ENCODE assay signal across 35 cellular contexts in the genomic region with DNA sequence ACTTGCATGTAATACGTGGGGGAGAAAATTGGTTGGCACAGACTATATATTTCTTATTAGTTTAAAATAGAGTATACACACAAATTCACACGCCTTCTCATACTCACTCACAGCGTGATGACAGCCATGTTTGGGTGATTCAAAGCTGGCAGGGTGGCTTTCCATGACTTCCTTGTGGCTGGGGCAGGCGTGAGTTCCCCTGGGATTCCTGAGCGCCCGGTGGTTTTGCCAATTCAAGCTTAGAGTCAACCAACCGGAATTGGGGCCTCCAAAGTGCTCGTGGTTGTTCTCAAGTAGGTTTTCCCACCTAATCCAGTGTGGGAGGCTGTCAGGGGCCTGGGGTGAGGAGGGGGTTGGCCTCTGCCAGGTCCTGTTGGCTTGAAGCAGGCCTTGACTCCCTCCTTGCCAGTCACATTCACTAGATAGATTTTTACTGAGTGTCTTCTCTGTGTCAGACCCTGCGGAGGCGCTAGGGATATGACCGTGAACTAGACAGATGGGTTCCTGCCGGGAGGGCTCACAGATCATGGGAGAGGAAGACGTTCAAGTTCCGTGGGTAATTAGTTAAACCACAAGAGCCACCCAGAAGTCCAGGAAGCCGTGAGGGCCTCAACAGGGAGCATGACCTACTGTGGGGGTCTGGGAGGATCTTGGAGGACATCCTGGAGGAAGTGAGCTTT. TPM values are rescaled to one million over a fixed set of nuclear protein-coding genes. Genes with fewer than 3 reads are reported as not detected.
DNase-seq lines count a peak whose midpoint lies in the region; ATAC-seq and TF ChIP-seq lines count a peak whose summit lies in the region.
"Had no signal": no experiment of that assay in that cellular context is flagged by ENCODE, and none has a peak within 500 bp of the region (broad histone marks: within the 10 kb centered on the region; RNA-seq: fewer than 3 reads in every experiment).

No MANE protein-coding gene starts in this region.

- no peaks in the 10 kb centered on the region for H3K36me3 ChIP-seq in HEK293 (ENCODE audit: control insufficient read depth in 2 of 2, insufficient read depth in 1 of 2, low read length in 2 of 2)
- H3K36me3 ChIP-seq in smooth muscle cell (ENCODE audit: low read depth): no peaks in the 10 kb centered on the region
- H3K36me3 ChIP-seq: adrenal gland, colonic mucosa, heart left ventricle, lower lobe of right lung, pancreas, suprapubic skin, uterus had no signal

- H3K27me3 ChIP-seq in smooth muscle cell (ENCODE audit: low read depth): no peaks in the 10 kb centered on the region
- H3K27me3 ChIP-seq: adrenal gland, colonic mucosa, heart left ventricle, pancreas, uterus had no signal

- DNase-seq in NOMO-1 treated with DMSO at 0.1 percent for 48 hours (lab: John Stamatoyannopoulos, UW; ENCODE audit: unreplicated experiment): peak; percentile 51
- DNase-seq in astrocyte of the spinal cord (ENCODE audit: low read depth, low spot score): peak; percentile 13
- no peak for DNase-seq in smooth muscle cell (lab: John Stamatoyannopoulos, UW; ENCODE audit: unreplicated experiment)
- DNase-seq in stimulated activated effector memory CD8-positive, alpha-beta T cell treated with anti-CD3 and anti-CD28 coated beads, Interleukin-12 subunit alpha, Interleukin-12 subunit beta, amount 100 ng/mL, for 72 hours (ENCODE audit: low spot score in 2 of 2): no peak
- DNase-seq in activated CD4-positive, alpha-beta T cell treated with anti-CD3 and anti-CD28 coated beads, Interleukin-2, amount 50 U/mL, for 4 hours: no peak
- DNase-seq in T1000 (lab: John Stamatoyannopoulos, UW): no peak
- no peak for DNase-seq in coronary artery (ENCODE audit: low spot score)
- DNase-seq: activated CD4-positive, alpha-beta T cell treated with anti-CD3 and anti-CD28 coated beads, Interleukin-2, amount 10 ng/mL, durations not matched to agents 24 days and 14 days; activated naive CD4-positive, alpha-beta T cell treated with anti-CD3 and anti-CD28 coated beads for 36 hours; activated T-cell treated with anti-CD3 and anti-CD28 coated beads, Interleukin-2, amount 50 U/mL, for 48 hours; adrenal gland; Calu3; colonic mucosa; effector memory CD4-positive, alpha-beta T cell; erythroblast; H7; heart left ventricle; IMR-90; kidney; lower lobe of right lung; NCI-H1105 treated with DMSO at 0.1 percent for 48 hours; NCI-H2029; NCI-H526 treated with DMSO at 0.1 percent for 48 hours; pancreas; retina; stimulated activated CD4-positive, alpha-beta T cell treated with anti-CD3 and anti-CD28 coated beads, Interleukin-4, amount 100 ng/mL, for 1 hour; uterus had no signal

- H3K9me3 ChIP-seq in HEK293 (ENCODE audit: control insufficient read depth, insufficient read depth, low read depth, low read length): no peaks in the 10 kb centered on the region
- H3K9me3 ChIP-seq in smooth muscle cell (replicated peaks; ENCODE audit: low read depth): no peaks in the 10 kb centered on the region
- H3K9me3 ChIP-seq: adrenal gland, colonic mucosa, heart left ventricle, lower lobe of right lung, pancreas, suprapubic skin, uterus had no signal

- H3F3A ChIP-seq in smooth muscle cell (ENCODE audit: low read depth): peaks cover 3% of the 10 kb centered on the region

- in situ Hi-C loops in astrocyte of the spinal cord (cut with HindIII; ENCODE audit: low sequenced_read_pairs): no loop called here

- WGBS in smooth muscle cell (ENCODE audit: low lambda C conversion rate): 46% methylated on average over 15 of the region's 15 CpGs

- H3K4me3 ChIP-seq in HEK293 (ENCODE audit: low read depth, low read length): no peak overlapping the region
- no peak overlapping the region for H3K4me3 ChIP-seq in astrocyte of the spinal cord (ENCODE audit: low read depth, low read length)
- no peak overlapping the region for H3K4me3 ChIP-seq in smooth muscle cell
- no peak overlapping the region for H3K4me3 ChIP-seq in coronary artery
- H3K4me3 ChIP-seq: adrenal gland, colonic mucosa, GM12878, heart left ventricle, lower lobe of right lung, pancreas, suprapubic skin, uterus had no signal

- no peak overlapping the region for H2AFZ ChIP-seq in smooth muscle cell (ENCODE audit: low read depth)

- H3K4me1 Mint-ChIP-seq in stimulated activated effector memory CD8-positive, alpha-beta T cell treated with anti-CD3 and anti-CD28 coated beads, Interleukin-12 subunit alpha, Interleukin-12 subunit beta, amount 100 ng/mL, for 72 hours: no peaks in the 10 kb centered on the region
- H3K4me1 Mint-ChIP-seq: activated CD4-positive, alpha-beta T cell treated with anti-CD3 and anti-CD28 coated beads, Interleukin-2, amount 10 ng/mL, durations not matched to agents 24 days and 14 days; stimulated activated memory B cell treated with anti-CD40 and anti-IgM and Interleukin-4, amounts not matched to agents 10 μg/mL and 1 μg/mL and 100 μg/mL, for 72 hours had no signal

- ATAC-seq in stimulated activated effector memory CD8-positive, alpha-beta T cell treated with anti-CD3 and anti-CD28 coated beads, Interleukin-12 subunit alpha, Interleukin-12 subunit beta, amount 100 ng/mL, for 72 hours: no peak
- ATAC-seq: lower lobe of right lung; natural killer cell treated with Interleukin-12 subunit alpha and Interleukin-12 subunit beta and Interleukin-15 and Interleukin-18, amount 100 ng/mL, for 72 hours; pancreas had no signal

- H3K4me2 ChIP-seq in smooth muscle cell: peak overlapping the region; percentile 54

- H3K9ac ChIP-seq in smooth muscle cell (ENCODE audit: low read depth): no peak overlapping the region

- H3K27ac ChIP-seq in HEK293 (ENCODE audit: extremely low read depth, low read depth, low read length): no peak overlapping the region
- H3K27ac ChIP-seq in smooth muscle cell (ENCODE audit: low read depth): no peak overlapping the region
- H3K27ac ChIP-seq in coronary artery: no peak overlapping the region
- H3K27ac ChIP-seq: adrenal gland, C4-2B, colonic mucosa, heart left ventricle, lower lobe of right lung, pancreas, RWPE1, suprapubic skin, uterus had no signal

- CTCF ChIA-PET in HEK293 (lab: Yijun Ruan, JAX): interaction anchor here (0.6 kb wide), 4 partner anchors 12 to 1041 kb away, joined by 3 to 4 read pairs (median 3); no protein-coding TSS in a partner anchor

- H3K4me1 ChIP-seq in HEK293 (ENCODE audit: control insufficient read depth, insufficient read depth, low read length): peaks cover 11% of the 10 kb centered on the region
- peaks cover 28% of the 10 kb centered on the region for H3K4me1 ChIP-seq in smooth muscle cell (ENCODE audit: low read depth)
- H3K4me1 ChIP-seq: adrenal gland, colonic mucosa, lower lobe of right lung, suprapubic skin, uterus had no signal

- no peaks in the 10 kb centered on the region for H3K9me3 Mint-ChIP-seq in stimulated activated effector memory CD8-positive, alpha-beta T cell treated with anti-CD3 and anti-CD28 coated beads, Interleukin-12 subunit alpha, Interleukin-12 subunit beta, amount 100 ng/mL, for 72 hours
- H3K9me3 Mint-ChIP-seq: activated CD4-positive, alpha-beta T cell treated with anti-CD3 and anti-CD28 coated beads, Interleukin-2, amount 10 ng/mL, durations not matched to agents 24 days and 14 days; activated naive CD4-positive, alpha-beta T cell treated with anti-CD3 and anti-CD28 coated beads for 36 hours; natural killer cell treated with Interleukin-12 subunit alpha and Interleukin-12 subunit beta and Interleukin-15 and Interleukin-18, amount 100 ng/mL, for 72 hours; stimulated activated memory B cell treated with anti-CD40 and anti-IgM and Interleukin-4, amounts not matched to agents 10 μg/mL and 1 μg/mL and 100 μg/mL, for 72 hours; T-helper 2 cell treated with Interferon-gamma antibody and Interleukin-4, amounts not matched to agents 5 μg/mL and 100 μg/mL, for 36 hours had no signal

- no peak overlapping the region for H3K27ac Mint-ChIP-seq in stimulated activated effector memory CD8-positive, alpha-beta T cell treated with anti-CD3 and anti-CD28 coated beads, Interleukin-12 subunit alpha, Interleukin-12 subunit beta, amount 100 ng/mL, for 72 hours
- H3K27ac Mint-ChIP-seq: activated CD4-positive, alpha-beta T cell treated with anti-CD3 and anti-CD28 coated beads, Interleukin-2, amount 10 ng/mL, durations not matched to agents 24 days and 14 days; activated naive CD4-positive, alpha-beta T cell treated with anti-CD3 and anti-CD28 coated beads for 36 hours; natural killer cell treated with Interleukin-12 subunit alpha and Interleukin-12 subunit beta and Interleukin-15 and Interleukin-18, amount 100 ng/mL, for 72 hours; stimulated activated memory B cell treated with anti-CD40 and anti-IgM and Interleukin-4, amounts not matched to agents 10 μg/mL and 1 μg/mL and 100 μg/mL, for 72 hours; T-helper 2 cell treated with Interferon-gamma antibody and Interleukin-4, amounts not matched to agents 5 μg/mL and 100 μg/mL, for 36 hours had no signal

- peaks cover 46% of the 10 kb centered on the region for H3K79me2 ChIP-seq in smooth muscle cell (ENCODE audit: low read depth)

- H4K20me1 ChIP-seq in smooth muscle cell (ENCODE audit: low read depth): peaks cover 96% of the 10 kb centered on the region

- no peak for TF ChIP-seq CTCF in HEK293 (tag by site-specific recombination; IDR thresholded peaks at IDR 0.05)
- no peak for TF ChIP-seq CTCF in astrocyte of the spinal cord (IDR thresholded peaks at IDR 0.05; ENCODE audit: low read depth, low read length)
- no peak for TF ChIP-seq CTCF in smooth muscle cell (IDR thresholded peaks at IDR 0.05; ENCODE audit: borderline replicate concordance, insufficient read depth, poor library complexity, severe bottlenecking)
- TF ChIP-seq CTCF in coronary artery (IDR thresholded peaks at IDR 0.05): no peak

- no peak overlapping the region for H3K4me3 Mint-ChIP-seq in stimulated activated effector memory CD8-positive, alpha-beta T cell treated with anti-CD3 and anti-CD28 coated beads, Interleukin-12 subunit alpha, Interleukin-12 subunit beta, amount 100 ng/mL, for 72 hours
- H3K4me3 Mint-ChIP-seq: activated CD4-positive, alpha-beta T cell treated with anti-CD3 and anti-CD28 coated beads, Interleukin-2, amount 10 ng/mL, durations not matched to agents 24 days and 14 days; activated naive CD4-positive, alpha-beta T cell treated with anti-CD3 and anti-CD28 coated beads for 36 hours; natural killer cell treated with Interleukin-12 subunit alpha and Interleukin-12 subunit beta and Interleukin-15 and Interleukin-18, amount 100 ng/mL, for 72 hours; stimulated activated memory B cell treated with anti-CD40 and anti-IgM and Interleukin-4, amounts not matched to agents 10 μg/mL and 1 μg/mL and 100 μg/mL, for 72 hours; T-helper 2 cell treated with Interferon-gamma antibody and Interleukin-4, amounts not matched to agents 5 μg/mL and 100 μg/mL, for 36 hours had no signal

- POLR2A ChIA-PET in HEK293 (lab: Yijun Ruan, JAX): interaction anchor here (1.4 kb wide), 1 partner anchor 20 kb away, joined by 4 read pairs; no protein-coding TSS in a partner anchor

- H3K36me3 Mint-ChIP-seq in stimulated activated effector memory CD8-positive, alpha-beta T cell treated with anti-CD3 and anti-CD28 coated beads, Interleukin-12 subunit alpha, Interleukin-12 subunit beta, amount 100 ng/mL, for 72 hours: no peaks in the 10 kb centered on the region
- H3K36me3 Mint-ChIP-seq: natural killer cell treated with Interleukin-12 subunit alpha and Interleukin-12 subunit beta and Interleukin-15 and Interleukin-18, amount 100 ng/mL, for 72 hours; stimulated activated memory B cell treated with anti-CD40 and anti-IgM and Interleukin-4, amounts not matched to agents 10 μg/mL and 1 μg/mL and 100 μg/mL, for 72 hours had no signal

RNA-seq across cellular contexts. Expression of gene PKNOX2, which starts 11.5 kb away (rescaled TPM):
- total RNA-seq in smooth muscle cell: 6.5 and 7.2 TPM in 2 replicates
- polyA plus RNA-seq in smooth muscle cell: 6.0 and 7.9 TPM in 2 replicates
- total RNA-seq: activated CD4-positive, alpha-beta T cell treated with anti-CD3 and anti-CD28 coated beads, Interleukin-2, amount 10 ng/mL, durations not matched to agents 24 days and 14 days; activated naive CD4-positive, alpha-beta T cell treated with anti-CD3 and anti-CD28 coated beads for 36 hours; Calu3; GM12878; natural killer cell treated with Interleukin-12 subunit alpha and Interleukin-12 subunit beta and Interleukin-15 and Interleukin-18, amount 100 ng/mL, for 72 hours had no signal
- polyA plus RNA-seq: GM12878 had no signal

Comparison
In these comparisons a context has a peak if more than half of its experiments do, and no peak if none do; other contexts are left out.
1. DNase-seq: peak in NOMO-1 treated with DMSO at 0.1 percent for 48 hours (single experiment) and astrocyte of the spinal cord (single experiment); none in smooth muscle cell (single experiment), stimulated activated effector memory CD8-positive, alpha-beta T cell treated with anti-CD3 and anti-CD28 coated beads, Interleukin-12 subunit alpha, Interleukin-12 subunit beta, amount 100 ng/mL, for 72 hours (0 of 2), activated CD4-positive, alpha-beta T cell treated with anti-CD3 and anti-CD28 coated beads, Interleukin-2, amount 50 U/mL, for 4 hours (0 of 2), T1000 (single experiment) and coronary artery (single experiment).